In genomic region chr3:10561162-10561561, GRCh38 we compare ENCODE assay signal across 24 cellular contexts. TPM values are rescaled to one million over a fixed set of nuclear protein-coding genes. Genes with fewer than 3 reads are reported as not detected.
DNase-seq lines count a peak whose midpoint lies in the region; ATAC-seq, FAIRE-seq and TF ChIP-seq lines count a peak whose summit lies in the region.
"Had no signal": no experiment of that assay in that cellular context is flagged by ENCODE, and none has a peak within 500 bp of the region (broad histone marks: within the 10 kb centered on the region; RNA-seq: fewer than 3 reads in every experiment).

No MANE protein-coding gene starts in this region.

- 77% methylated on average over 4 of the region's 4 CpGs for whole genome bisulfite sequencing in hepatocyte (ENCODE audit: low lambda C conversion rate, missing lambda C conversion rate)

- no peak overlapping the region for H3K27ac ChIP-seq in coronary artery
- no peak overlapping the region for H3K27ac ChIP-seq in neural progenitor cell
- H3K27ac ChIP-seq in hepatocyte = no peak overlapping the region
- H3K27ac ChIP-seq: BLaER1, RWPE1 had no signal

- peaks cover 34% of the 10 kb centered on the region for H3K4me1 Mint-ChIP-seq in neural progenitor cell

- H3K36me3 ChIP-seq in neural progenitor cell (no peaks in the 10 kb centered on the region), hepatocyte (replicated peaks; ENCODE audit: insufficient read depth, low read depth) (no peaks in the 10 kb centered on the region)
- H3K36me3 ChIP-seq: BLaER1 had no signal

- DNase-seq in HTR-8/SVneo (ENCODE audit: insufficient read length, low spot score) = no peak
- peak; percentile 9 for DNase-seq in coronary artery (ENCODE audit: low spot score)
- DNase-seq in neural progenitor cell (ENCODE audit: low spot score) = no peak
- no peak for DNase-seq in hepatocyte (ENCODE audit: low spot score)
- DNase-seq in NCI-H345 treated with DMSO at 0.1 percent for 48 hours (lab: John Stamatoyannopoulos, UW; ENCODE audit: unreplicated experiment) = no peak
- no peak for DNase-seq in globus pallidus (ENCODE audit: low spot score)
- DNase-seq: ACHN; CD4-positive, alpha-beta T cell; COR-L47; DMS79; GOT3; NCI-H1105; NCI-H146; NCI-H2029; NCI-H2227 treated with DMSO at 0.1 percent for 48 hours; NCI-H524; NCI-H774; NK-92 treated with Interleukin-12 subunit alpha and Interleukin-12 subunit beta, amount 100 ng/mL, for 24 hours; SIG-M5 had no signal

- H3K9me2 ChIP-seq in hepatocyte (replicated peaks; ENCODE audit: insufficient read depth) = no peaks in the 10 kb centered on the region

- no peaks in the 10 kb centered on the region for H3K79me2 ChIP-seq in neural progenitor cell (ENCODE audit: low read depth)
- no peaks in the 10 kb centered on the region for H3K79me2 ChIP-seq in hepatocyte

- no peaks in the 10 kb centered on the region for H3K9me3 Mint-ChIP-seq in neural progenitor cell

- no peaks in the 10 kb centered on the region for H4K20me1 ChIP-seq in neural progenitor cell (ENCODE audit: low read depth)
- no peaks in the 10 kb centered on the region for H4K20me1 ChIP-seq in hepatocyte (ENCODE audit: insufficient read depth, poor library complexity, severe bottlenecking)
- H4K20me1 ChIP-seq: BLaER1 had no signal

- no peaks in the 10 kb centered on the region for H3K27me3 ChIP-seq in neural progenitor cell
- peaks cover 17% of the 10 kb centered on the region for H3K27me3 ChIP-seq in hepatocyte
- H3K27me3 ChIP-seq: BLaER1 had no signal

- H3K9me3 ChIP-seq in neural progenitor cell (ENCODE audit: low read depth) (no peaks in the 10 kb centered on the region), hepatocyte (ENCODE audit: low read depth) (no peaks in the 10 kb centered on the region)
- H3K9me3 ChIP-seq: BLaER1 had no signal

- FAIRE-seq in HTR-8/SVneo (lab: Jason Lieb, UNC) = peak; percentile 9
- FAIRE-seq: GM12878 had no signal

- peaks cover 16% of the 10 kb centered on the region for H3K27me3 Mint-ChIP-seq in neural progenitor cell (ENCODE audit: insufficient read depth, low read depth)

- H3K4me1 ChIP-seq in neural progenitor cell (peaks cover 16% of the 10 kb centered on the region), hepatocyte (ENCODE audit: insufficient read depth) (no peaks in the 10 kb centered on the region)

- H3K27ac Mint-ChIP-seq in neural progenitor cell = peak overlapping the region; percentile 16
- H3K27ac Mint-ChIP-seq: CD4-positive, alpha-beta T cell; IgD-negative memory B cell had no signal

- TF ChIP-seq CTCF in coronary artery (IDR thresholded peaks at IDR 0.05) (no peak), neural progenitor cell (IDR thresholded peaks at IDR 0.05) (no peak), hepatocyte (IDR thresholded peaks at IDR 0.05; ENCODE audit: poor library complexity) (no peak)

- no peaks in the 10 kb centered on the region for H3K36me3 Mint-ChIP-seq in neural progenitor cell
- H3K36me3 Mint-ChIP-seq: IgD-negative memory B cell had no signal

- H3K4me3 Mint-ChIP-seq in neural progenitor cell = no peak overlapping the region
- H3K4me3 Mint-ChIP-seq: CD4-positive, alpha-beta T cell; IgD-negative memory B cell had no signal

- H3K4me3 ChIP-seq in coronary artery = no peak overlapping the region
- no peak overlapping the region for H3K4me3 ChIP-seq in neural progenitor cell
- H3K4me3 ChIP-seq in hepatocyte = no peak overlapping the region
- H3K4me3 ChIP-seq: BLaER1, GM12878 had no signal

- H3K4me2 ChIP-seq in neural progenitor cell (no peak overlapping the region), hepatocyte (no peak overlapping the region)
- H3K4me2 ChIP-seq: BLaER1 had no signal

- no peak for ATAC-seq in GM21390 (IDR thresholded peaks at IDR 0.05; ENCODE audit: unreplicated experiment)
- ATAC-seq: GM12878 had no signal

- H3K9ac ChIP-seq in neural progenitor cell = no peak overlapping the region
- H3K9ac ChIP-seq: BLaER1 had no signal

- H2AFZ ChIP-seq in neural progenitor cell (replicated peaks) (no peak overlapping the region), hepatocyte (no peak overlapping the region)

- no peaks in the 10 kb centered on the region for H3F3A ChIP-seq in neural progenitor cell (ENCODE audit: low read depth)

RNA-seq across cellular contexts. Expression of gene ATP2B2, which starts 55.8 kb away (rescaled TPM):
- total RNA-seq in neural progenitor cell (ENCODE audit: low replicate concordance) (0.03 TPM in 1 of 2 replicates, not detected in the other), hepatocyte (1.8 and 1.9 TPM in 2 replicates)
- 0.66 and 0.75 TPM in 2 replicates for polyA plus RNA-seq in hepatocyte
- total RNA-seq: CD4-positive, alpha-beta T cell; GM12878 had no signal
- polyA plus RNA-seq: IgD-negative memory B cell had no signal
